8 cellular contexts compared by ENCODE assay signal in genomic region chr9:127714916-127715442, GRCh38. TPM values are rescaled to one million over a fixed set of nuclear protein-coding genes. Genes with fewer than 3 reads are reported as not detected.
A peak's percentile ranks its signal among the peaks of the same experiment; 100 is the strongest.
DNase-seq lines count a peak whose midpoint lies in the region; ATAC-seq, FAIRE-seq and TF ChIP-seq lines count a peak whose summit lies in the region.

No MANE protein-coding gene starts in this region.

- DNase-seq in AG04450 (ENCODE audit: low read depth, low spot score) (no peak), fibroblast of gingiva (ENCODE audit: low read depth) (peak; percentile 12), SK-N-DZ (ENCODE audit: low spot score) (no peak), HTR-8/SVneo (ENCODE audit: insufficient read length, low spot score) (no peak), SKM-1 treated with dmso at 0.1 percent for 144 hours (lab: John Stamatoyannopoulos, UW; ENCODE audit: unreplicated experiment) (no peak)

- ATAC-seq in GM19351 (IDR thresholded peaks at IDR 0.05; ENCODE audit: unreplicated experiment), result peak; percentile 8
- peak; percentile 45 for ATAC-seq in SK-N-SH treated with all-trans-retinoic acid at 6 μM for 48 hours

- POLR2A ChIA-PET in AG04450 (lab: Yijun Ruan, JAX), result interaction anchor here (1.1 to 1.2 kb wide), 2 partner anchors 9 to 20 kb away, joined by 4 to 5 read pairs; partner anchors contain the start of gene TOR2A

- H3K36me3 ChIP-seq in neutrophil, result no peaks in the 10 kb centered on the region

- H3K4me3 ChIP-seq in AG04450 (ENCODE audit: low read depth, low read length) (peak overlapping the region; percentile 83), neutrophil (ENCODE audit: low read depth in 1 of 2, low read length in 1 of 2) (peak overlapping the region; percentile 68 to 92)

- peaks cover 11 to 17% of the 10 kb centered on the region in 2 experiments for H3K4me1 ChIP-seq in neutrophil (ENCODE audit: control insufficient read depth in 1 of 2, insufficient read depth in 1 of 2, low read depth in 1 of 2, low read length in 1 of 2)

- no peak for FAIRE-seq in HTR-8/SVneo (lab: Jason Lieb, UNC)

- peak overlapping the region; percentile 47 for H3K27ac ChIP-seq in AG04450 (ENCODE audit: low read depth, low read length)
- peak overlapping the region; percentile 80 for H3K27ac ChIP-seq in neutrophil

- CTCF ChIA-PET in AG04450 (lab: Charles Lee), result interaction anchor here (1.4 to 2.0 kb wide), 2 partner anchors 20 to 155 kb away, joined by 4 to 21 read pairs; partner anchors contain the start of gene TOR2A

- H3K27me3 ChIP-seq in AG04450 (ENCODE audit: control insufficient read depth, insufficient read depth, low read length) (no peaks in the 10 kb centered on the region), neutrophil (peaks cover 22% of the 10 kb centered on the region)

- TF ChIP-seq CTCF in AG04450 (IDR thresholded peaks at IDR 0.05; ENCODE audit: low read depth, low read length) (no peak), neutrophil (IDR thresholded peaks at IDR 0.05) (no peak)

- H3K9me3 ChIP-seq in AG04450 (ENCODE audit: control insufficient read depth, insufficient read depth, low read length), result no peaks in the 10 kb centered on the region; the same call in 1 of the 2 replicates
- H3K9me3 ChIP-seq in neutrophil, result no peaks in the 10 kb centered on the region

TF ChIP-seq in SK-N-SH treated with all-trans-retinoic acid at 6 μM for 48 hours, 23 proteins besides CTCF, POLR2A, EP300 and RAD21:
- no peak for TF ChIP-seq ZFP3 (CRISPR knock-in tag; IDR thresholded peaks at IDR 0.05)

RNA-seq across cellular contexts. Expression of gene PTRH1, which starts 0.5 kb away (rescaled TPM):
- 5.2 and 6.1 TPM in 2 replicates for polyA plus RNA-seq in AG04450 (2011; rRNA removed)
- polyA minus RNA-seq in AG04450 (2011; rRNA and poly(A)+ RNA removed), result 2.3 and 2.6 TPM in 2 replicates
- polyA plus RNA-seq in SK-N-DZ (2014; cell fraction: cytosol; rRNA removed), result 11.8 and 14.8 TPM in 2 replicates
- polyA plus RNA-seq in SK-N-DZ (2014; cell fraction: nucleus; rRNA removed), result 9.3 and 10.4 TPM in 2 replicates

RNA-seq across cellular contexts. Expression of gene TTC16, which starts 0.9 kb away (rescaled TPM):
- polyA plus RNA-seq in AG04450 (2011; rRNA removed), result not detected in 2 replicates
- not detected in 2 replicates for polyA minus RNA-seq in AG04450 (2011; rRNA and poly(A)+ RNA removed)
- 0.06 and 0.13 TPM in 2 replicates for polyA plus RNA-seq in SK-N-DZ (2014; cell fraction: cytosol; rRNA removed)
- 0.22 and 0.55 TPM in 2 replicates for polyA plus RNA-seq in SK-N-DZ (2014; cell fraction: nucleus; rRNA removed)

RNA-seq across cellular contexts. Expression of gene CFAP157, which starts 8.2 kb away (rescaled TPM):
- 0.14 TPM in 1 of 2 replicates, not detected in the other for polyA plus RNA-seq in AG04450 (2011; rRNA removed)
- not detected in 2 replicates for polyA minus RNA-seq in AG04450 (2011; rRNA and poly(A)+ RNA removed)
- 0.27 TPM in 1 of 2 replicates, not detected in the other for polyA plus RNA-seq in SK-N-DZ (2014; cell fraction: cytosol; rRNA removed)
- polyA plus RNA-seq in SK-N-DZ (2014; cell fraction: nucleus; rRNA removed), result 0.58 and 1.1 TPM in 2 replicates

RNA-seq across cellular contexts. Expression of gene TOR2A, which starts 20.1 kb away (rescaled TPM):
- polyA plus RNA-seq in AG04450 (2011; rRNA removed), result 4.9 and 5.8 TPM in 2 replicates
- polyA minus RNA-seq in AG04450 (2011; rRNA and poly(A)+ RNA removed), result 2.5 and 4.5 TPM in 2 replicates
- polyA plus RNA-seq in SK-N-DZ (2014; cell fraction: cytosol; rRNA removed), result 26.4 and 38.4 TPM in 2 replicates
- 30.8 and 42.5 TPM in 2 replicates for polyA plus RNA-seq in SK-N-DZ (2014; cell fraction: nucleus; rRNA removed)
